Comparison of ENCODE assay signal across 8 cellular contexts in the genomic region with DNA sequence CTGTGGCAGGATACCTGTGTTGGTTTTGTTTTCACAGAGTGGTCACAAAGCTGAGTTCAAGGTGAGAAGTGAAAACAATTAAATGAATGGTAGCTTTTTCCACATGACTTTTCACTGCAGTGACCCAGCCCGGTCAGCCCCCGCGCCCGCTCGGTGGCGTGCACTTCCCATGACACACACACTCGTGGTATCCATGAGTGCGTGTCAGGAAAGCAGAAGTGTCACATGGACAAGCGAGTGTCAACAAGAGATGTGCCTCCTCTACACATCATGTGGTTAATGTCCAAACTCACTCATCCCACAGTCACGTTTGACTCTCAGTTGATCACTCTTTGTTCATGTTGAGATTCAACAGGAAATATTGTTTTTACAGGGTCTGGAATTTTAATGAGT.
DNase-seq lines count a peak whose midpoint lies in the region; ATAC-seq and TF ChIP-seq lines count a peak whose summit lies in the region.

No MANE protein-coding gene starts in this region.

- no peaks in the 10 kb centered on the region for H3K9me3 ChIP-seq in Peyer's patch
- H3K9me3 ChIP-seq in BE2C = no peaks in the 10 kb centered on the region

- no peaks in the 10 kb centered on the region for H3K27me3 ChIP-seq in Peyer's patch
- no peaks in the 10 kb centered on the region for H3K27me3 ChIP-seq in BE2C

- TF ChIP-seq CTCF in Peyer's patch (IDR thresholded peaks at IDR 0.05) (no peak), BE2C (IDR thresholded peaks at IDR 0.05; ENCODE audit: low read depth, low read length) (no peak)

- peak overlapping the region in 3 of 4 donors; percentile 19 to 67 (median 25) for H3K27ac ChIP-seq in Peyer's patch

- H3K4me1 ChIP-seq in Peyer's patch (peaks cover 0 to 14% (median 0%) of the 10 kb centered on the region in 4 donors), BE2C (no peaks in the 10 kb centered on the region)

- peak; percentile 59 for ATAC-seq in GM18870 (IDR thresholded peaks at IDR 0.05; ENCODE audit: unreplicated experiment)
- ATAC-seq in HG02588 (IDR thresholded peaks at IDR 0.05; ENCODE audit: unreplicated experiment) = peak; percentile 66

- no peak overlapping the region for H3K4me3 ChIP-seq in Peyer's patch
- no peak overlapping the region for H3K4me3 ChIP-seq in BE2C (ENCODE audit: low read depth, low read length)

- DNase-seq in Peyer's patch (peak in 2 of 3 donors; percentile 65 to 81), medulla oblongata (ENCODE audit: extremely low spot score) (peak; percentile 86), BE2C (no peak), NAMALWA (ENCODE audit: low spot score) (no peak), islet precursor cell (no peak)
- DNase-seq in stimulated activated naive CD4-positive, alpha-beta T cell treated with Interleukin-2 at 50 U/mL for 16 hours (lab: John Stamatoyannopoulos, UW) = no peak

- TF ChIP-seq POLR2A in Peyer's patch (IDR thresholded peaks at IDR 0.05) = no peak

- H3K36me3 ChIP-seq in Peyer's patch = no peaks in the 10 kb centered on the region
- H3K36me3 ChIP-seq in BE2C = no peaks in the 10 kb centered on the region

Comparison
In these comparisons a context has a peak if more than half of its experiments do, and no peak if none do; other contexts are left out.
1. DNase-seq: peak in Peyer's patch (2 of 3) and medulla oblongata (single experiment); none in BE2C (single experiment), stimulated activated naive CD4-positive, alpha-beta T cell treated with Interleukin-2 at 50 U/mL for 16 hours (single experiment), NAMALWA (single experiment) and islet precursor cell (single experiment).